In the genomic region with DNA sequence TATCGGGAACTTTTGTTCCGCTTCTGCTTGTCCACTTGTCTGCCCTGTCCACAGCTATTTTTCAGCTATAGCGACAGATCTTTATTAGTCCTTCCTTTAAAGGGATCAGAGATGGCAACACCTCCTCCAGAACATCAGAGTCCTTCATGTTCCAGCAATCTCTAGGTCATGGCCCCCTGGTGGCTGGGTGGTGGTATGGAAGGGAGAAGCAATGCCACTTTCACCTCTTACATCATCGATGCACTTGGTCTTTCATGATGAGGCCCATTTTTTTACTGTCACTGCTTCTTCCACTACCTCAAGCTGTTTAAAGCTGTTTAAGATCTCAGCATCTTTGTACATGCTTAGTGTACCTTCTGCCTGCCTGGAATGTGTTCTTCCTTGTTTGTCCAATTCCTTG, we compare ENCODE assay signal across 9 cellular contexts.
A peak's percentile ranks its signal among the peaks of the same experiment; 100 is the strongest.
DNase-seq lines count a peak whose midpoint lies in the region; ATAC-seq, FAIRE-seq and TF ChIP-seq lines count a peak whose summit lies in the region.
"Had no signal": no experiment of that assay in that cellular context is flagged by ENCODE, and none has a peak within 500 bp of the region (broad histone marks: within the 10 kb centered on the region; RNA-seq: fewer than 3 reads in every experiment).

No MANE protein-coding gene starts in this region.

- no peak overlapping the region for H3K9ac ChIP-seq in SU-DHL-6 (ENCODE audit: low read length)
- no peak overlapping the region for H3K9ac ChIP-seq in trophoblast cell (ENCODE audit: low read length)
- no peak overlapping the region for H3K9ac ChIP-seq in kidney (ENCODE audit: low read length in 2 of 2)

- no peak overlapping the region for H3K14ac ChIP-seq in trophoblast cell (ENCODE audit: low read length)

- H4K91ac ChIP-seq in trophoblast cell (ENCODE audit: low read depth, low read length), result no peak overlapping the region

- H2BK120ac ChIP-seq in trophoblast cell (ENCODE audit: insufficient read depth, low read length, poor library complexity), result no peak overlapping the region

- H4K8ac ChIP-seq in trophoblast cell (ENCODE audit: low read depth, low read length), result no peak overlapping the region

- no peaks in the 10 kb centered on the region for H3K36me3 ChIP-seq in SU-DHL-6 (ENCODE audit: low read length)
- no peaks in the 10 kb centered on the region for H3K36me3 ChIP-seq in brain microvascular endothelial cell (replicated peaks)
- H3K36me3 ChIP-seq in trophoblast cell (ENCODE audit: control insufficient read depth in 1 of 2, insufficient read depth in 2 of 2, low read length in 2 of 2), result no peaks in the 10 kb centered on the region
- no peaks in the 10 kb centered on the region for H3K36me3 ChIP-seq in kidney (ENCODE audit: control insufficient read depth in 1 of 2, insufficient read depth in 2 of 2, low read length in 2 of 2)

- FAIRE-seq in kidney (lab: Jason Lieb, UNC), result no peak
- FAIRE-seq: colon had no signal

- H4K20me1 ChIP-seq in SU-DHL-6 (ENCODE audit: low read depth, low read length), result no peaks in the 10 kb centered on the region

- H3K18ac ChIP-seq in trophoblast cell (ENCODE audit: low read length), result no peak overlapping the region

- H3K4me2 ChIP-seq in SU-DHL-6 (ENCODE audit: low read depth, low read length, poor library complexity, severe bottlenecking) (no peak overlapping the region), trophoblast cell (ENCODE audit: low read length) (no peak overlapping the region)

- H3K9me2 ChIP-seq in SU-DHL-6 (replicated peaks; ENCODE audit: insufficient read depth, low read length), result no peaks in the 10 kb centered on the region

- DNase-seq in AG09309 (ENCODE audit: low read depth) (no peak), brain microvascular endothelial cell (no peak), trophoblast cell (peak; percentile 4 to 37), kidney (no peak)

- H3K27me3 ChIP-seq in SU-DHL-6 (ENCODE audit: low read length) (no peaks in the 10 kb centered on the region), brain microvascular endothelial cell (replicated peaks) (no peaks in the 10 kb centered on the region), trophoblast cell (ENCODE audit: insufficient read depth, low read length) (no peaks in the 10 kb centered on the region)

- H3K4me3 ChIP-seq in AG09309 (ENCODE audit: control insufficient read depth, low read depth, low read length) (no peak overlapping the region), SU-DHL-6 (ENCODE audit: insufficient read depth, low read length, poor library complexity, severe bottlenecking) (no peak overlapping the region), brain microvascular endothelial cell (ENCODE audit: low read depth, low read length) (no peak overlapping the region), trophoblast cell (ENCODE audit: low read depth, low read length) (no peak overlapping the region), kidney (ENCODE audit: low read length in 2 of 2) (no peak overlapping the region)

- no peak overlapping the region for H4K12ac ChIP-seq in trophoblast cell (ENCODE audit: low read depth, low read length)

- WGBS in trophoblast cell (ENCODE audit: extremely low coverage, insufficient coverage, insufficient read length), result no CpG with 5 or more reads among the region's 4 CpGs

- H3K23ac ChIP-seq in trophoblast cell (ENCODE audit: low read length), result no peak overlapping the region

- H3K4ac ChIP-seq in trophoblast cell (ENCODE audit: low read depth, low read length), result no peak overlapping the region

- H3K27ac ChIP-seq in SU-DHL-6 (ENCODE audit: low read depth, low read length) (no peak overlapping the region), brain microvascular endothelial cell (no peak overlapping the region), trophoblast cell (ENCODE audit: low read depth, low read length) (no peak overlapping the region), kidney (ENCODE audit: low read depth in 2 of 2, low read length in 2 of 2) (no peak overlapping the region)

- in situ Hi-C loops in brain microvascular endothelial cell (cut with HindIII; ENCODE audit: low pct_ligation_motif_present, low sequenced_read_pairs), result no loop called here

- TF ChIP-seq CTCF in AG09309 (IDR thresholded peaks at IDR 0.05; ENCODE audit: control insufficient read depth, insufficient read depth, low read depth, low read length, missing control alignments) (peak; percentile 37), SU-DHL-6 (IDR thresholded peaks at IDR 0.05; ENCODE audit: insufficient read depth, low read length, poor library complexity, severe bottlenecking) (peak; percentile 9), brain microvascular endothelial cell (IDR thresholded peaks at IDR 0.05; ENCODE audit: low read depth, low read length, missing control alignments) (peak; percentile 61), kidney (IDR thresholded peaks at IDR 0.05; ENCODE audit: borderline replicate concordance, extremely low read depth, insufficient read depth) (no peak)

- H3K4me1 ChIP-seq in trophoblast cell (ENCODE audit: control insufficient read depth in 1 of 2, insufficient read depth in 2 of 2, low read length in 2 of 2), result no peaks in the 10 kb centered on the region
- peaks cover 0 to 2% of the 10 kb centered on the region in 2 donors for H3K4me1 ChIP-seq in kidney (ENCODE audit: control insufficient read depth in 1 of 2, insufficient read depth in 1 of 2, low read depth in 1 of 2, low read length in 2 of 2)

- H3K9me3 ChIP-seq in SU-DHL-6 (ENCODE audit: insufficient read depth, low read length) (no peaks in the 10 kb centered on the region), trophoblast cell (ENCODE audit: insufficient read depth, low read depth, low read length) (no peaks in the 10 kb centered on the region), kidney (ENCODE audit: control insufficient read depth in 1 of 2, low read length in 2 of 2) (no peaks in the 10 kb centered on the region)

- no peak overlapping the region for H2BK12ac ChIP-seq in trophoblast cell (ENCODE audit: low read length)

- no peaks in the 10 kb centered on the region for H3F3A ChIP-seq in SU-DHL-6 (ENCODE audit: insufficient read depth)

- ATAC-seq in GM21723 (IDR thresholded peaks at IDR 0.05; ENCODE audit: unreplicated experiment) (peak; percentile 74), HG03432 (IDR thresholded peaks at IDR 0.05; ENCODE audit: unreplicated experiment) (no peak), GM19324 (IDR thresholded peaks at IDR 0.05; ENCODE audit: low FRiP score, unreplicated experiment) (no peak)

- no peak overlapping the region for H2AK5ac ChIP-seq in trophoblast cell (ENCODE audit: low read length)

- H3K79me2 ChIP-seq in SU-DHL-6 (ENCODE audit: insufficient read depth, low read length), result no peaks in the 10 kb centered on the region
- H3K79me2 ChIP-seq in trophoblast cell (ENCODE audit: control insufficient read depth, insufficient read depth, low read length, poor library complexity), result no peaks in the 10 kb centered on the region

- no peak overlapping the region for H2BK5ac ChIP-seq in trophoblast cell (ENCODE audit: low read depth, low read length, poor library complexity)

- no peaks in the 10 kb centered on the region for H3K79me1 ChIP-seq in trophoblast cell (ENCODE audit: low read length)

- H2AFZ ChIP-seq in SU-DHL-6 (ENCODE audit: low read depth, low read length, severe bottlenecking), result no peak overlapping the region
- H2AFZ ChIP-seq in trophoblast cell (ENCODE audit: insufficient read depth, low read length, poor library complexity), result no peak overlapping the region

- intact Hi-C loops in kidney (cut with DNase I), result no loop called here

Comparison
In these comparisons a context has a peak if more than half of its experiments do, and no peak if none do; other contexts are left out.
1. DNase-seq: peak in trophoblast cell (2 of 2); none in AG09309 (single experiment), brain microvascular endothelial cell (single experiment) and kidney (single experiment).